Comparison of ENCODE assay signal across 1 cellular context in genomic region chr11:46455816-46456215, GRCh38.
TF ChIP-seq lines count a peak whose summit lies in the region.

No MANE protein-coding gene starts in this region.

TF ChIP-seq in GM12878, 131 proteins besides CTCF, POLR2A, EP300 and RAD21 (continued from another document):
- no peak for TF ChIP-seq E4F1 (IDR thresholded peaks at IDR 0.05; ENCODE audit: borderline replicate concordance, partially characterized antibody)
- TF ChIP-seq BCL11A (IDR thresholded peaks at IDR 0.05; ENCODE audit: low read depth, low read length), result no peak
- no peak for TF ChIP-seq ZNF687 (IDR thresholded peaks at IDR 0.05)
- TF ChIP-seq SMARCA5 (IDR thresholded peaks at IDR 0.05), result no peak
- TF ChIP-seq WRNIP1 (IDR thresholded peaks at IDR 0.05; ENCODE audit: borderline replicate concordance, low read depth, low read length), result no peak
- TF ChIP-seq REST (IDR thresholded peaks at IDR 0.05; ENCODE audit: low read depth, low read length), result no peak
- no peak for TF ChIP-seq ZBTB40 (IDR thresholded peaks at IDR 0.05; ENCODE audit: borderline replicate concordance)
- no peak for TF ChIP-seq JUNB (IDR thresholded peaks at IDR 0.05)
- no peak for TF ChIP-seq POLR2AphosphoS5 (IDR thresholded peaks at IDR 0.05; ENCODE audit: low read length)
- TF ChIP-seq MTA2 (IDR thresholded peaks at IDR 0.05; ENCODE audit: low read depth), result peak; percentile 68
- TF ChIP-seq, protein P1, sequence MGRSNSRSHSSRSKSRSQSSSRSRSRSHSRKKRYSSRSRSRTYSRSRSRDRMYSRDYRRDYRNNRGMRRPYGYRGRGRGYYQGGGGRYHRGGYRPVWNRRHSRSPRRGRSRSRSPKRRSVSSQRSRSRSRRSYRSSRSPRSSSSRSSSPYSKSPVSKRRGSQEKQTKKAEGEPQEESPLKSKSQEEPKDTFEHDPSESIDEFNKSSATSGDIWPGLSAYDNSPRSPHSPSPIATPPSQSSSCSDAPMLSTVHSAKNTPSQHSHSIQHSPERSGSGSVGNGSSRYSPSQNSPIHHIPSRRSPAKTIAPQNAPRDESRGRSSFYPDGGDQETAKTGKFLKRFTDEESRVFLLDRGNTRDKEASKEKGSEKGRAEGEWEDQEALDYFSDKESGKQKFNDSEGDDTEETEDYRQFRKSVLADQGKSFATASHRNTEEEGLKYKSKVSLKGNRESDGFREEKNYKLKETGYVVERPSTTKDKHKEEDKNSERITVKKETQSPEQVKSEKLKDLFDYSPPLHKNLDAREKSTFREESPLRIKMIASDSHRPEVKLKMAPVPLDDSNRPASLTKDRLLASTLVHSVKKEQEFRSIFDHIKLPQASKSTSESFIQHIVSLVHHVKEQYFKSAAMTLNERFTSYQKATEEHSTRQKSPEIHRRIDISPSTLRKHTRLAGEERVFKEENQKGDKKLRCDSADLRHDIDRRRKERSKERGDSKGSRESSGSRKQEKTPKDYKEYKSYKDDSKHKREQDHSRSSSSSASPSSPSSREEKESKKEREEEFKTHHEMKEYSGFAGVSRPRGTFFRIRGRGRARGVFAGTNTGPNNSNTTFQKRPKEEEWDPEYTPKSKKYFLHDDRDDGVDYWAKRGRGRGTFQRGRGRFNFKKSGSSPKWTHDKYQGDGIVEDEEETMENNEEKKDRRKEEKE (IDR thresholded peaks at IDR 0.05), result no peak
- no peak for TF ChIP-seq PML (IDR thresholded peaks at IDR 0.05; ENCODE audit: low read length)
- TF ChIP-seq, protein P2, sequence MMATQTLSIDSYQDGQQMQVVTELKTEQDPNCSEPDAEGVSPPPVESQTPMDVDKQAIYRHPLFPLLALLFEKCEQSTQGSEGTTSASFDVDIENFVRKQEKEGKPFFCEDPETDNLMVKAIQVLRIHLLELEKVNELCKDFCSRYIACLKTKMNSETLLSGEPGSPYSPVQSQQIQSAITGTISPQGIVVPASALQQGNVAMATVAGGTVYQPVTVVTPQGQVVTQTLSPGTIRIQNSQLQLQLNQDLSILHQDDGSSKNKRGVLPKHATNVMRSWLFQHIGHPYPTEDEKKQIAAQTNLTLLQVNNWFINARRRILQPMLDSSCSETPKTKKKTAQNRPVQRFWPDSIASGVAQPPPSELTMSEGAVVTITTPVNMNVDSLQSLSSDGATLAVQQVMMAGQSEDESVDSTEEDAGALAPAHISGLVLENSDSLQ (IDR thresholded peaks at IDR 0.05), result no peak
- peak; percentile 66 for TF ChIP-seq ATF7 (IDR thresholded peaks at IDR 0.05; ENCODE audit: low read depth)
- TF ChIP-seq, protein P3, sequence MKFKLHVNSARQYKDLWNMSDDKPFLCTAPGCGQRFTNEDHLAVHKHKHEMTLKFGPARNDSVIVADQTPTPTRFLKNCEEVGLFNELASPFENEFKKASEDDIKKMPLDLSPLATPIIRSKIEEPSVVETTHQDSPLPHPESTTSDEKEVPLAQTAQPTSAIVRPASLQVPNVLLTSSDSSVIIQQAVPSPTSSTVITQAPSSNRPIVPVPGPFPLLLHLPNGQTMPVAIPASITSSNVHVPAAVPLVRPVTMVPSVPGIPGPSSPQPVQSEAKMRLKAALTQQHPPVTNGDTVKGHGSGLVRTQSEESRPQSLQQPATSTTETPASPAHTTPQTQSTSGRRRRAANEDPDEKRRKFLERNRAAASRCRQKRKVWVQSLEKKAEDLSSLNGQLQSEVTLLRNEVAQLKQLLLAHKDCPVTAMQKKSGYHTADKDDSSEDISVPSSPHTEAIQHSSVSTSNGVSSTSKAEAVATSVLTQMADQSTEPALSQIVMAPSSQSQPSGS (IDR thresholded peaks at IDR 0.05; ENCODE audit: low read length), result no peak
TF ChIP-seq in GM12878: peak in this region for 2.
